8 cellular contexts compared by ENCODE assay signal in the genomic region with DNA sequence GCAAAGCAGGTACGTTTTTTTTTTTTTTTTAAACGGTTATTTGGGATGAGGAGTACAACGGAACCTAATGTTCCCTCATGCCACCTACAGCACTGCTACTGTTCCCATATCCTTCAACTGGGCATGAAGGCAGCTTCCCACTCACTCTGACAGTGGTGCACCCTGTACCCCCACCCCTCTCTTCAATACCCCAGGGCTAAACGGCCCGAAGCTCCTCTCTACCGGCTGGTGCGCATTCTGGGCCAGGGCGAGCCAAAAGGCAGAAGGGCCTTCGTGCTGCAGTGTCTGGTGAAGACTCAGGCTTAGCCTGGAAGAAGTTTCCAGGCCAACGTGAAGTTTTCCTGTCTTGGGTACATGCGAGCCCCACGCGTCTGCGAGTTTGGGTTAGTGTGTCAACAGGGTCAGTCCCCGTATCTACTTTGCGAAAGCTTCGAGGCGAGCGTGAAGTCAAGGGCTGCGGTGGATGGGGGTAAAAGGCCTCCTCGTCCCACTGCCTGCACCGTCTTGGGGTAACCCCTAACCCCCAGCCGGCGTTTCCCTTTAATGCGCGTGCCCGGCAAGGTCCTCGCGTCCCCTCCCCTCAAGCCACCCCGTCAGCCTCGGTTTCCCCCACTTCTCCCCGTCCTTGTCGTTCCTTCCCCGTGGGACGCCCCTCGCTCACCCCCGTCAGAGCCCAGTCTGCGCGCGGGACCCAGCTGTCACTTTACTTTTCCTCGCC. TPM values are rescaled to one million over a fixed set of nuclear protein-coding genes. Genes with fewer than 3 reads are reported as not detected.
DNase-seq lines count a peak whose midpoint lies in the region; ATAC-seq lines count a peak whose summit lies in the region.

No MANE protein-coding gene starts in this region.

- H3K9me3 ChIP-seq in T-helper 17 cell (ENCODE audit: control insufficient read depth, low read length, poor library complexity, severe bottlenecking): no peaks in the 10 kb centered on the region

- DNase-seq in activated CD8-positive, alpha-beta memory T cell treated with anti-CD3 and anti-CD28 coated beads for 24 hours: peak; percentile 82
- DNase-seq in activated CD8-positive, alpha-beta memory T cell treated with anti-CD3 and anti-CD28 coated beads, Interleukin-2, amount 50 U/mL, for 4 hours: no peak
- no peak for DNase-seq in T-helper 17 cell
- no peak for DNase-seq in epithelial cell of prostate (ENCODE audit: low read depth, low spot score)
- no peak for DNase-seq in naive B cell
- DNase-seq in dermis blood vessel endothelial cell: no peak
- DNase-seq in COR-L47 (lab: John Stamatoyannopoulos, UW): no peak

- H3K9me3 Mint-ChIP-seq in naive B cell: no peaks in the 10 kb centered on the region

- peaks cover 5% of the 10 kb centered on the region for H3K36me3 Mint-ChIP-seq in T-helper 17 cell (ENCODE audit: low read depth)
- H3K36me3 Mint-ChIP-seq in naive B cell: peaks cover 0 to 8% of the 10 kb centered on the region in 2 donors

- H3K27me3 Mint-ChIP-seq in T-helper 17 cell (peaks cover 22% of the 10 kb centered on the region), naive B cell (no peaks in the 10 kb centered on the region)

- ATAC-seq in HG02943 (IDR thresholded peaks at IDR 0.05; ENCODE audit: low read depth, unreplicated experiment) (peak; percentile 24), T-helper 17 cell (peak; percentile 53), naive B cell (ENCODE audit: low read depth in 2 of 2) (peak; percentile 52 to 57)

- peak overlapping the region; percentile 40 for H3K27ac ChIP-seq in epithelial cell of prostate

- H3K27ac Mint-ChIP-seq in T-helper 17 cell (no peak overlapping the region), naive B cell (peak overlapping the region; percentile 74 to 97 (median 82))

- H3K4me1 Mint-ChIP-seq in T-helper 17 cell (peaks cover 15% of the 10 kb centered on the region), naive B cell (peaks cover 36 to 45% (median 43%) of the 10 kb centered on the region in 3 donors)

- H3K4me3 Mint-ChIP-seq in T-helper 17 cell: peak overlapping the region; percentile 65
- peak overlapping the region; percentile 84 to 98 (median 90) for H3K4me3 Mint-ChIP-seq in naive B cell

RNA-seq across cellular contexts. Expression of gene UBE2E2, which starts 0.8 kb away (rescaled TPM):
- total RNA-seq in T-helper 17 cell: 1 to 10 TPM; 5.0 to 7.6 TPM
- polyA plus RNA-seq in naive B cell (ENCODE audit: low read depth in 6 of 6): 100 to 1,000 TPM; 101 to 162 (median 121) TPM
- 28.0 and 32.2 TPM in 2 replicates for total RNA-seq in dermis blood vessel endothelial cell
